In genomic region chr2:109247812-109248211, GRCh38 we compare ENCODE assay signal across 20 cellular contexts.
DNase-seq lines count a peak whose midpoint lies in the region; ATAC-seq and TF ChIP-seq lines count a peak whose summit lies in the region.
"Had no signal": no experiment of that assay in that cellular context is flagged by ENCODE, and none has a peak within 500 bp of the region (broad histone marks: within the 10 kb centered on the region; RNA-seq: fewer than 3 reads in every experiment).

No MANE protein-coding gene starts in this region.

- no peak overlapping the region for H2BK5ac ChIP-seq in IMR-90 (ENCODE audit: low read depth, low read length, poor library complexity, severe bottlenecking)

- peaks cover 17% of the 10 kb centered on the region; the same call in 1 of the 2 replicates for H3F3A ChIP-seq in PC-9 (ENCODE audit: insufficient read depth, low read depth)

- no peak overlapping the region for H3K4me2 ChIP-seq in IMR-90 (ENCODE audit: low read depth, low read length)
- H3K4me2 ChIP-seq in PC-9: no peak overlapping the region

- H3K4me3 Mint-ChIP-seq in natural killer cell treated with Interleukin-12 subunit alpha and Interleukin-12 subunit beta and Interleukin-15 and Interleukin-18, amount 100 ng/mL, for 72 hours: no peak overlapping the region

- no peak overlapping the region for H3K14ac ChIP-seq in IMR-90 (replicated peaks; ENCODE audit: low read depth, low read length)

- H4K8ac ChIP-seq in IMR-90 (ENCODE audit: low read depth in 2 of 2, low read length in 2 of 2): no peak overlapping the region

- H3K4me1 Mint-ChIP-seq in natural killer cell treated with Interleukin-12 subunit alpha and Interleukin-12 subunit beta and Interleukin-15 and Interleukin-18, amount 100 ng/mL, for 72 hours (ENCODE audit: low read depth in 2 of 2): peaks cover 14 to 17% of the 10 kb centered on the region in 2 donors

- CTCF ChIA-PET in IMR-90 (lab: Yijun Ruan, JAX) (no interaction called here), PC-9 (lab: Charles Lee) (no interaction called here)

- no peak overlapping the region for H4K5ac ChIP-seq in IMR-90 (ENCODE audit: low read depth, low read length)

- H3K9me1 ChIP-seq in IMR-90 (ENCODE audit: insufficient read depth, low read length): peaks cover 26% of the 10 kb centered on the region

- H2BK15ac ChIP-seq in IMR-90 (ENCODE audit: low read depth, low read length): no peak overlapping the region

- TF ChIP-seq POLR2A in IMR-90 (IDR thresholded peaks at IDR 0.05; ENCODE audit: low read depth, low read length) (no peak), gastrocnemius medialis (IDR thresholded peaks at IDR 0.05) (no peak)

- no peak overlapping the region for H3K23ac ChIP-seq in IMR-90 (ENCODE audit: low read depth, low read length)

- H3K79me1 ChIP-seq in IMR-90 (ENCODE audit: low read depth in 1 of 2, low read length in 2 of 2): peaks cover 45 to 74% of the 10 kb centered on the region in 2 experiments

- DNase-seq in IMR-90 (no peak), cerebellar cortex (ENCODE audit: low spot score) (peak; percentile 77), left ventricle myocardium inferior (no peak), gastrocnemius medialis (no peak), PC-9 (no peak), D341Med (ENCODE audit: low spot score) (no peak), OCI-M1 (lab: John Stamatoyannopoulos, UW) (no peak)
- DNase-seq in natural killer cell treated with Interleukin-12 subunit alpha and Interleukin-12 subunit beta and Interleukin-15 and Interleukin-18, amount 100 ng/mL, for 72 hours (ENCODE audit: low spot score): no peak
- DNase-seq: activated CD4-positive, CD25-positive, alpha-beta regulatory T cell treated with anti-CD3 and anti-CD28 coated beads, Interleukin-2, amount 50 U/mL, for 72 hours; amniotic stem cell; Kasumi-1; naive B cell; NCI-H1105; NCI-H69; pancreas; Peyer's patch; stimulated activated CD8-positive, alpha-beta memory T cell treated with anti-CD3 and anti-CD28 coated beads, Interleukin-4, amount 100 ng/mL, for 48 hours had no signal

- intact Hi-C loops in IMR-90 (cut with micrococcal nuclease) (no loop called here), left ventricle myocardium inferior (cut with micrococcal nuclease) (loop anchor here (10.0 kb wide), 1 partner anchor 77 kb away; no protein-coding TSS in a partner anchor), gastrocnemius medialis (cut with DNase I; ENCODE audit: low total_unique reads) (no loop called here), PC-9 (cut with micrococcal nuclease; ENCODE audit: unreplicated experiment) (no loop called here)

- H3K9me3 Mint-ChIP-seq in natural killer cell treated with Interleukin-12 subunit alpha and Interleukin-12 subunit beta and Interleukin-15 and Interleukin-18, amount 100 ng/mL, for 72 hours: no peaks in the 10 kb centered on the region
- H3K9me3 Mint-ChIP-seq: activated T-helper 2 cell treated with anti-CD3 and anti-CD28 coated beads, Interferon-gamma antibody, Interleukin-2, Interleukin-4, amounts not matched to agents 10 μg/mL and 5 μg/mL and 100 μg/mL, durations not matched to agents 14 hours and 24 hours and 36 hours; naive B cell had no signal

- no peaks in the 10 kb centered on the region for H3K27me3 ChIP-seq in IMR-90 (ENCODE audit: control insufficient read depth, insufficient read depth, low read length)
- H3K27me3 ChIP-seq in left ventricle myocardium inferior (ENCODE audit: low read depth): no peaks in the 10 kb centered on the region
- no peaks in the 10 kb centered on the region for H3K27me3 ChIP-seq in gastrocnemius medialis
- H3K27me3 ChIP-seq in PC-9 (ENCODE audit: insufficient read depth, low read depth): no peaks in the 10 kb centered on the region
- H3K27me3 ChIP-seq: gastroesophageal sphincter, Peyer's patch had no signal

- no peak overlapping the region for H3K27ac Mint-ChIP-seq in natural killer cell treated with Interleukin-12 subunit alpha and Interleukin-12 subunit beta and Interleukin-15 and Interleukin-18, amount 100 ng/mL, for 72 hours
- H3K27ac Mint-ChIP-seq: activated T-helper 2 cell treated with anti-CD3 and anti-CD28 coated beads, Interferon-gamma antibody, Interleukin-2, Interleukin-4, amounts not matched to agents 10 μg/mL and 5 μg/mL and 100 μg/mL, durations not matched to agents 14 hours and 24 hours and 36 hours had no signal

- TF ChIP-seq CTCF in IMR-90 (conservative IDR thresholded peaks at IDR 0.05; ENCODE audit: low read depth, low read length) (no peak), left ventricle myocardium inferior (IDR thresholded peaks at IDR 0.05; ENCODE audit: borderline replicate concordance) (no peak), gastrocnemius medialis (IDR thresholded peaks at IDR 0.05 in 4 of 5, conservative IDR thresholded peaks at IDR 0.05 in 1 of 5) (no peak), PC-9 (conservative IDR thresholded peaks at IDR 0.05) (no peak)

- TF ChIP-seq RAD21 in IMR-90 (IDR thresholded peaks at IDR 0.05; ENCODE audit: low read length): no peak

- H4K20me1 ChIP-seq in IMR-90 (ENCODE audit: insufficient read depth, low read length) (peaks cover 32% of the 10 kb centered on the region), PC-9 (ENCODE audit: insufficient read depth) (no peaks in the 10 kb centered on the region)

- H3K18ac ChIP-seq in IMR-90 (ENCODE audit: low read depth, low read length): no peak overlapping the region

- in situ Hi-C loops in IMR-90 (cut with MboI; ENCODE audit: low sequenced_read_pairs): no loop called here
- in situ Hi-C loops in gastrocnemius medialis (cut with MboI; ENCODE audit: low sequenced_read_pairs in 4 of 4): no loop called here

- no peak overlapping the region for H3K56ac ChIP-seq in IMR-90 (ENCODE audit: extremely low read depth, insufficient read depth, low read length)

- no TSS peak for BruUV-seq in IMR-90 (replicated peaks; lab: Mats Ljungman, UMichigan)
- BruUV-seq in PC-9 (replicated peaks; lab: Mats Ljungman, UMichigan): no TSS peak

- H3K27ac ChIP-seq in IMR-90 (ENCODE audit: insufficient read depth, low read length): no peak overlapping the region
- H3K27ac ChIP-seq in left ventricle myocardium inferior (replicated peaks): peak overlapping the region; percentile 45
- peak overlapping the region; percentile 28 to 57 (median 34) for H3K27ac ChIP-seq in gastrocnemius medialis
- H3K27ac ChIP-seq in PC-9: no peak overlapping the region
- H3K27ac ChIP-seq: pancreas had no signal

- H2AK9ac ChIP-seq in IMR-90 (replicated peaks; ENCODE audit: low read depth, low read length, poor library complexity): no peak overlapping the region

- H3K79me2 ChIP-seq in PC-9 (ENCODE audit: low read depth): peaks cover 32% of the 10 kb centered on the region

- no peak overlapping the region for H2BK120ac ChIP-seq in IMR-90 (ENCODE audit: low read depth, low read length)

- no peak overlapping the region for H4K91ac ChIP-seq in IMR-90 (ENCODE audit: insufficient read depth, low read depth, low read length)

- H3K9ac ChIP-seq in IMR-90 (ENCODE audit: low read depth, low read length): no peak overlapping the region

- no peak overlapping the region for H2AFZ ChIP-seq in IMR-90 (replicated peaks; ENCODE audit: low read length, poor library complexity)
- no peak overlapping the region for H2AFZ ChIP-seq in PC-9

- peaks cover 24% of the 10 kb centered on the region for H3K4me1 ChIP-seq in IMR-90 (ENCODE audit: control insufficient read depth, insufficient read depth, low read length)
- H3K4me1 ChIP-seq in left ventricle myocardium inferior: peaks cover 63% of the 10 kb centered on the region
- peaks cover 37 to 43% of the 10 kb centered on the region in 2 donors for H3K4me1 ChIP-seq in gastrocnemius medialis
- H3K4me1 ChIP-seq in PC-9 (replicated peaks; ENCODE audit: insufficient read depth): peaks cover 35% of the 10 kb centered on the region

- H3K4ac ChIP-seq in IMR-90 (ENCODE audit: low read depth, low read length): no peak overlapping the region

- WGBS in IMR-90 (ENCODE audit: extremely low coverage in 2 of 2, insufficient read length in 1 of 2), 2 experiments: 67% methylated on average over 3 of the region's 3 CpGs; no CpG with 5 or more reads in 1 of the 2 experiments

- H3K9me3 ChIP-seq in IMR-90 (ENCODE audit: control insufficient read depth, insufficient read depth, low read length): no peaks in the 10 kb centered on the region
- H3K9me3 ChIP-seq in left ventricle myocardium inferior (replicated peaks): no peaks in the 10 kb centered on the region
- no peaks in the 10 kb centered on the region for H3K9me3 ChIP-seq in gastrocnemius medialis
- no peaks in the 10 kb centered on the region for H3K9me3 ChIP-seq in PC-9 (ENCODE audit: insufficient read depth, low read depth)
- H3K9me3 ChIP-seq: gastroesophageal sphincter, pancreas, Peyer's patch had no signal

- no peaks in the 10 kb centered on the region for H3K36me3 Mint-ChIP-seq in natural killer cell treated with Interleukin-12 subunit alpha and Interleukin-12 subunit beta and Interleukin-15 and Interleukin-18, amount 100 ng/mL, for 72 hours
- H3K36me3 Mint-ChIP-seq: naive B cell had no signal

- H2AK5ac ChIP-seq in IMR-90 (ENCODE audit: low read depth, low read length): 0 out of 2 replicates have a peak overlapping the region, but pooled peaks have one; percentile 1

- H3K36me3 ChIP-seq in IMR-90 (ENCODE audit: control insufficient read depth, insufficient read depth, low read length) (no peaks in the 10 kb centered on the region), left ventricle myocardium inferior (no peaks in the 10 kb centered on the region), gastrocnemius medialis (no peaks in the 10 kb centered on the region), PC-9 (ENCODE audit: low read depth) (no peaks in the 10 kb centered on the region)
- H3K36me3 ChIP-seq: gastroesophageal sphincter, pancreas, Peyer's patch had no signal

- ATAC-seq in IMR-90 (ENCODE audit: low read depth) (no peak), gastrocnemius medialis (peak in 1 of 2 donors; percentile 64)
- no peak for ATAC-seq in natural killer cell treated with Interleukin-12 subunit alpha and Interleukin-12 subunit beta and Interleukin-15 and Interleukin-18, amount 100 ng/mL, for 72 hours
- ATAC-seq: gastroesophageal sphincter, pancreas, SK-N-SH treated with all-trans-retinoic acid at 6 μM for 48 hours had no signal

- dilution Hi-C loops in IMR-90 (cut with HindIII; ENCODE audit: low sequenced_read_pairs, unreplicated experiment): no loop called here

- H3K9me2 ChIP-seq in PC-9 (ENCODE audit: insufficient read depth): no peaks in the 10 kb centered on the region

- H2BK20ac ChIP-seq in IMR-90 (ENCODE audit: low read depth, low read length): no peak overlapping the region

- POLR2A ChIA-PET in IMR-90 (lab: Charles Lee; ENCODE audit: unreplicated experiment) (no interaction called here), PC-9 (lab: Charles Lee; ENCODE audit: unreplicated experiment) (interaction anchor here (0.6 kb wide), 1 partner anchor 37 kb away, joined by 3 read pairs; no protein-coding TSS in a partner anchor)

- H3K4me3 ChIP-seq in IMR-90 (ENCODE audit: insufficient read depth, low read depth, low read length) (no peak overlapping the region), left ventricle myocardium inferior (no peak overlapping the region), gastrocnemius medialis (no peak overlapping the region), PC-9 (no peak overlapping the region)
- H3K4me3 ChIP-seq: gastroesophageal sphincter, pancreas, Peyer's patch had no signal

- peaks cover 0 to 3% of the 10 kb centered on the region in 2 donors for H3K27me3 Mint-ChIP-seq in natural killer cell treated with Interleukin-12 subunit alpha and Interleukin-12 subunit beta and Interleukin-15 and Interleukin-18, amount 100 ng/mL, for 72 hours
- H3K27me3 Mint-ChIP-seq: naive B cell had no signal

Comparison
In these comparisons a context has a peak if more than half of its experiments do, and no peak if none do; other contexts are left out.
1. H3K27ac ChIP-seq: peak in left ventricle myocardium inferior (single experiment) and gastrocnemius medialis (4 of 4); none in IMR-90 (single experiment) and PC-9 (single experiment).